ENCODE assay signal across 8 cellular contexts in the genomic region with DNA sequence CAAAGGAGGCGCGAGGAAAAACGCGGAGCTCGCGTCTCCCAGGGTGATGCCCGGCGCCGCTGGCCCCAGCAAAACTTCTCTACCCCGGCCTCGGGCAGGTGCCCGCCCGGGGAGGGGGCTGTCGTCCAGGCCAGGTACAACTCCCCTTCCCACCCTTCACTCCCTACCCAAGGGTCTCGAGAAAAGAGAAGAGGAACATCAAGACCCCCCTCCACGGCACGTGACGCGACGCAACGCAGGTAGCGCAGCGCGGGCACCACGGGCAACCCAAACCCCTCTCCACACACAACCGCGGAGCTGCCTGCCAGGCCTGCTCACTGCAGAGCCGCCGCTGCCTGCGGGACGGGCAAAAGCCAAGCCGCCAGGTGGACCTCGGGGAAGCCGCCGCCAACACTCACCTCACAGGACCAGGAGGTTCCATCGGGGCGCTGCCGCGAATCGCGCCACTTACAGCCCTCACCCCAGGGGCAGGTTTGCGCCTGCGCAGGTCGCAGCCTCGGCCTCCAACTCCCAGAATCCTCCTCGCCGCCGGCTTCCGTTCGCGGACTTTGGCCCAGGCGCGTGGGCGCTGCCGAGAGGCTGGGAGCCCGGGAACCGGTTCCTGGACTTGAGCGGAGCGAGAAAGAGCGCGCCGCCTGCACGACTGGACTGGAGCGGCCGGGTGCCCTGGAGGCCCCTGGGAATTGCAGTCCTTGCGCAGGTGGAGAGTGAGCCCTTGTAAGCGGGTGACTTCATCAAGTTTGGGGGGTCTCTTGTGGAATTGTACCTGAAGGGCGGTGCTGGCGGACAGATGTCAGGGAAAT. TPM values are rescaled to one million over a fixed set of nuclear protein-coding genes. Genes with fewer than 3 reads are reported as not detected.
DNase-seq lines count a peak whose midpoint lies in the region; ATAC-seq, FAIRE-seq and TF ChIP-seq lines count a peak whose summit lies in the region.

A gene (minus strand): TSS at position 477 of the 803 bp plus-strand sequence. CDS start 56 bp downstream, at position 421.

- H3K9me3 ChIP-seq in ascending aorta (no peaks in the 10 kb centered on the region), right cardiac atrium (ENCODE audit: control insufficient read depth, low read length) (no peaks in the 10 kb centered on the region), uterus (no peaks in the 10 kb centered on the region)

- H3K4me1 ChIP-seq in ascending aorta (peaks cover 0 to 15% of the 10 kb centered on the region in 2 donors), right cardiac atrium (ENCODE audit: control insufficient read depth, insufficient read depth, low read length) (no peaks in the 10 kb centered on the region), uterus (no peaks in the 10 kb centered on the region)

- peak within 1 kb of the TSS; percentile 60 to 97 for H3K4me3 ChIP-seq in ascending aorta
- peak within 1 kb of the TSS; percentile 81 for H3K4me3 ChIP-seq in right cardiac atrium (ENCODE audit: low read length)
- H3K4me3 ChIP-seq in uterus, result peak within 1 kb of the TSS; percentile 92 to 98

- TF ChIP-seq CTCF in ascending aorta (IDR thresholded peaks at IDR 0.05), result no peak
- peak in 3 of 4 experiments; percentile 7 to 42 (median 31) for TF ChIP-seq CTCF in uterus (IDR thresholded peaks at IDR 0.05)

- ATAC-seq in HG02870 (IDR thresholded peaks at IDR 0.05; ENCODE audit: unreplicated experiment) (peak; percentile 61), right cardiac atrium (peak; percentile 96 to 97)

- peak within 1 kb of the TSS; percentile 53 to 55 for H3K27ac ChIP-seq in ascending aorta
- peak within 1 kb of the TSS; percentile 79 for H3K27ac ChIP-seq in right cardiac atrium (ENCODE audit: low read length)
- peak within 1 kb of the TSS; percentile 49 to 77 for H3K27ac ChIP-seq in uterus

- H3K27me3 ChIP-seq in ascending aorta, result peaks cover 4% of the 10 kb centered on the region
- H3K27me3 ChIP-seq in right cardiac atrium (ENCODE audit: control insufficient read depth, insufficient read depth), result no peaks in the 10 kb centered on the region
- peaks cover 7 to 14% of the 10 kb centered on the region in 2 donors for H3K27me3 ChIP-seq in uterus

- intact Hi-C loops in T-helper 2 cell treated with Interferon-gamma antibody and Interleukin-4, amounts not matched to agents 100 ng/mL and 5 ng/mL, for 36 hours (cut with micrococcal nuclease), result loop anchor here (1.0 to 2.0 kb wide), 2 partner anchors 33 to 79 kb away; a partner anchor contains a TSS
- intact Hi-C loops in ascending aorta (cut with DNase I), result loop anchor here (2.0 to 5.0 kb wide), 2 partner anchors 33 to 81 kb away; a partner anchor contains a TSS
- intact Hi-C loops in right cardiac atrium (cut with DNase I), result no loop called here
- intact Hi-C loops in uterus (cut with DNase I; ENCODE audit: low total_unique reads), result no loop called here

- peak; percentile 32; the same call in 1 of the 2 replicates for TF ChIP-seq POLR2A in GM12891 (IDR thresholded peaks at IDR 0.05; ENCODE audit: low read depth, low read length)
- TF ChIP-seq POLR2A in uterus (IDR thresholded peaks at IDR 0.05), result peak; percentile 32 to 66

- WGBS in right cardiac atrium, result under 1% methylated on average over 69 of the region's 69 CpGs

- peaks cover 3 to 31% of the 10 kb centered on the region in 2 donors for H3K36me3 ChIP-seq in ascending aorta
- H3K36me3 ChIP-seq in uterus, result no peaks in the 10 kb centered on the region

- DNase-seq in GM12891 (ENCODE audit: insufficient read length, low spot score) (peak; percentile 95), NCI-H187 (lab: John Stamatoyannopoulos, UW) (peak; percentile 62 to 75), ascending aorta (ENCODE audit: low spot score in 2 of 2) (peak; percentile 63 to 95), right cardiac atrium (peak; percentile 96 to 98 (median 98)), pulmonary artery endothelial cell (ENCODE audit: low read depth, low spot score) (peak; percentile 64), uterus (peak; percentile 89 to 94)

- peak; percentile 99 for FAIRE-seq in GM12891 (lab: Jason Lieb, UNC)

TF ChIP-seq in GM12891, 5 proteins besides CTCF, POLR2A, EP300 and RAD21:
- TF ChIP-seq TAF1 (IDR thresholded peaks at IDR 0.05; ENCODE audit: low read depth, low read length) (no peak), PAX5 (IDR thresholded peaks at IDR 0.05; ENCODE audit: insufficient read depth, low read length, severe bottlenecking) (no peak), POLR2AphosphoS5 (IDR thresholded peaks at IDR 0.05; ENCODE audit: low read depth, low read length) (no peak)

RNA-seq across cellular contexts. Expression of the gene that starts here (rescaled TPM):
- polyA plus RNA-seq in GM12891 (2012; ENCODE audit: low read depth, missing spikeins), result 5.3 TPM
- total RNA-seq in T-helper 2 cell treated with Interferon-gamma antibody and Interleukin-4, amounts not matched to agents 100 ng/mL and 5 ng/mL, for 36 hours, result 11.1 TPM in 2 replicates
- total RNA-seq in ascending aorta, result 2.3 TPM
- 1 to 10 TPM; 4.0 to 7.4 (median 5.6) TPM for total RNA-seq in right cardiac atrium
- 3.1 TPM for polyA plus RNA-seq in right cardiac atrium
- 6.3 and 7.6 TPM in 2 replicates for total RNA-seq in pulmonary artery endothelial cell
- total RNA-seq in uterus, result 10 to 100 TPM in 1 of 4 donors, 1 to 10 TPM in 2, under 1 TPM in 1; 0.51 to 12.7 (median 6.1) TPM

Comparison
In these comparisons a context has a peak if more than half of its experiments do, and no peak if none do; other contexts are left out.
1. Peak in every context shown above with its lines: DNase-seq, ATAC-seq, H3K4me3 ChIP-seq and H3K27ac ChIP-seq.
2. CTCF ChIP-seq: peak in uterus (3 of 4); none in ascending aorta (0 of 3).
3. intact Hi-C loops: an anchor here in T-helper 2 cell treated with Interferon-gamma antibody and Interleukin-4, amounts not matched to agents 100 ng/mL and 5 ng/mL, for 36 hours (1.0 to 2.0 kb wide) and ascending aorta (2.0 to 5.0 kb wide); none called in right cardiac atrium and uterus.